11 cellular contexts compared by ENCODE assay signal in the genomic region with DNA sequence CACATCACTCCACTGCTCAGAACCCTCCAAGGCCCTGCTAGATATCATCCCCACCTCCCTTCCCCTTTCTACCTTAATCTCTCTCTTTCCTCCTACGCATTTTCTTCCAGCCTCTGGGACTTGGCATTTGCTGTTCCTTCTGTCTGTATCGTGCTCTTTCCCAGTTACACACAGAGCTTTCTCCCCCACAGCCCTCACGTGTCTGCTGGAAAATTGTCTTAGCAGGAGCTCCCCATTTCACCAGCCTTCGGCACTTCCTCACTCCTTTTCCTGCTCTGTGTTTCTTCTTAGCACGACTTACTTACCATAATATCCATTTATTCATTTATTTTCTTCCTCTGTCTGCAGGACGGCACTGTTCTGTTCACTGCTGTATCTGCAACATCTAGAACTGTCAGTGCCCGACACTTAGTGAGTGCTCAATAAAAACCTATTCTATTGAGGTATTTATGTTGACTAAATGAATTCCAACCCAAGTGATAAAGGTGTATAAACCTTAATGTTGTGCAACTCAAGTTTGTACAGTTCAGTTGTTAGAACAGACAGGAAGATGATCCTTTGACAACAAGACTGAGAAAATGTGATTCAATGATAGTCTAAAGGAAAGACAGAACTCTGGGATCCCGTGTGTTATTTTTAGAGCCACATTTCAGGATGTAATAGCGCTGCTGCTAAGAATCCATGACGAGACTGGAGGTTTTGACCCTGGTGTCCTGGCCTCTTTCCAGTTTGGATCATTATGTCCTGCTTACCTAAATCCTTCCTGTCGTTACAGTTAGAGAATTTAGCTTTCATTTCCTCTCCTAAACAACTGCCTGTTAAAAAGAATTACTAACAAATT.
DNase-seq lines count a peak whose midpoint lies in the region; ATAC-seq and TF ChIP-seq lines count a peak whose summit lies in the region.
"Had no signal": no experiment of that assay in that cellular context is flagged by ENCODE, and none has a peak within 500 bp of the region (broad histone marks: within the 10 kb centered on the region; RNA-seq: fewer than 3 reads in every experiment).

No MANE protein-coding gene starts in this region.

- WGBS in psoas muscle, 3 donors: 28 to 41% (median 38%) methylated on average over 11 of the region's 11 CpGs

- H3K36me3 ChIP-seq in SJCRH30 (no peaks in the 10 kb centered on the region), psoas muscle (ENCODE audit: insufficient read depth in 1 of 2, low read depth in 1 of 2) (no peaks in the 10 kb centered on the region)

- intact Hi-C loops in psoas muscle (cut with DNase I): no loop called here

- H3K27me3 ChIP-seq in SJCRH30 (no peaks in the 10 kb centered on the region), psoas muscle (ENCODE audit: insufficient read depth in 3 of 3, low read length in 2 of 3) (no peaks in the 10 kb centered on the region)

- H3K27ac ChIP-seq in C4-2B (peak overlapping the region; percentile 24), SJCRH30 (no peak overlapping the region), psoas muscle (no peak overlapping the region)

- ATAC-seq in psoas muscle: peak; percentile 54 to 86 (median 73)

- DNase-seq in SJCRH30: peak; percentile 4 to 62
- DNase-seq in glomerular visceral epithelial cell (ENCODE audit: extremely low spot score): peak; percentile 60
- no peak for DNase-seq in psoas muscle
- no peak for DNase-seq in epidermal melanocyte (ENCODE audit: insufficient read length, low spot score)
- DNase-seq in ecto neural progenitor cell (ENCODE audit: low spot score): no peak
- no peak for DNase-seq in stimulated activated CD8-positive, alpha-beta memory T cell treated with anti-CD3 and anti-CD28 coated beads, Interleukin-4, amount 100 ng/mL, for 48 hours
- DNase-seq in activated T-cell treated with anti-CD3 and anti-CD28 coated beads, Interleukin-2, amount 50 U/mL, for 48 hours: no peak
- DNase-seq: islet precursor cell, OCI-M1 had no signal

- peaks cover 11% of the 10 kb centered on the region; the same call in 1 of the 2 replicates for H3K4me1 ChIP-seq in SJCRH30
- peaks cover 16% of the 10 kb centered on the region for H3K4me1 ChIP-seq in psoas muscle

- TF ChIP-seq CTCF in C4-2B (conservative IDR thresholded peaks at IDR 0.05) (no peak), psoas muscle (IDR thresholded peaks at IDR 0.05) (no peak)

- H3K4me3 ChIP-seq in SJCRH30: no peak overlapping the region
- H3K4me3 ChIP-seq in psoas muscle: no peak overlapping the region
- H3K4me3 ChIP-seq: skin epidermis had no signal

- no peaks in the 10 kb centered on the region for H3K9me3 ChIP-seq in SJCRH30 (replicated peaks)
- H3K9me3 ChIP-seq in psoas muscle: no peaks in the 10 kb centered on the region

Comparison
In these comparisons a context has a peak if more than half of its experiments do, and no peak if none do; other contexts are left out.
1. DNase-seq: peak in SJCRH30 (2 of 2) and glomerular visceral epithelial cell (single experiment); none in psoas muscle (0 of 2), epidermal melanocyte (single experiment), ecto neural progenitor cell (single experiment), stimulated activated CD8-positive, alpha-beta memory T cell treated with anti-CD3 and anti-CD28 coated beads, Interleukin-4, amount 100 ng/mL, for 48 hours (single experiment) and activated T-cell treated with anti-CD3 and anti-CD28 coated beads, Interleukin-2, amount 50 U/mL, for 48 hours (0 of 2).